Comparison of ENCODE assay signal across 37 cellular contexts in the genomic region with DNA sequence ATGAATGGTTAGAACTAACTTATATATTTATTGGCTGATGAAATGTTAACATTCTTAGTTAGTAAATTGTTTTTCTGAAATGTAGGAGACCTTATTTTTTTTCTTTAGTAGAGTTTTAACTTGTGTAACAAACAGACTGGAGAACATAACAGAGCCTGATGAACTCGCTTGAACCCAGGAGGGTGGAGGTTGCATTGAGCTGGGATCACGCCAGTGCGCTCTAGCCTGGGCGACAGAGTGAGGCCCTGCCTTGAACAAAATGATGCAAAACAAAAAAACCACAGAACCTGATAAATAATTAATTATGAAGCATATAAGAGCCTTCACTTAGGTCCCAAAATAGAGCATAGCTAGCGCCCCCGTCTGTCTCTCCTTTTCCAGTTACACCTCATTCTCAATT.
"Had no signal": no experiment of that assay in that cellular context is flagged by ENCODE, and none has a peak within 500 bp of the region (broad histone marks: within the 10 kb centered on the region; RNA-seq: fewer than 3 reads in every experiment).

No MANE protein-coding gene starts in this region.

- H3K4me1 Mint-ChIP-seq: activated B cell treated with CpG ODN at 0.5 μM for 24 hours had no signal

- H3K27me3 ChIP-seq: adrenal gland, body of pancreas had no signal

- DNase-seq: activated B cell treated with CpG ODN at 0.5 μM for 24 hours; activated CD4-positive, alpha-beta memory T cell treated with anti-CD3 and anti-CD28 coated beads for 36 hours; activated CD4-positive, alpha-beta T cell treated with anti-CD3 and anti-CD28 coated beads for 4 hours; activated CD4-positive, alpha-beta T cell treated with anti-CD3 and anti-CD28 coated beads, Interleukin-2, amount 50 U/mL, for 1 hour; activated CD4-positive, CD25-positive, alpha-beta regulatory T cell treated with anti-CD3 and anti-CD28 coated beads, Interleukin-2, amount 50 U/mL, for 72 hours; activated CD8-positive, alpha-beta memory T cell treated with anti-CD3 and anti-CD28 coated beads, Interleukin-2, amount 50 U/mL, for 4 hours; activated gamma-delta T cell treated with Interleukin-2 at 50 U/mL for 16 hours; activated naive CD4-positive, alpha-beta T cell treated with anti-CD3 and anti-CD28 coated beads for 36 hours; activated T-cell treated with anti-CD3 and anti-CD28 coated beads for 4 hours; activated T-cell treated with anti-CD3 and anti-CD28 coated beads, Interleukin-2, amount 50 U/mL, for 4 hours; adrenal gland; body of pancreas; caudate nucleus; cerebellar nuclear complex; NCI-H1092 treated with DMSO at 0.1 percent for 48 hours; NCI-H1417; NCI-H146; NCI-H1930; NCI-H2081 treated with DMSO at 0.1 percent for 48 hours; NCI-H226; NCI-H446 treated with DMSO at 0.1 percent for 48 hours; NCI-H524; NCI-H748 treated with DMSO at 0.1 percent for 48 hours; PC-9; SIG-M5; T-helper 1 cell; T-helper 2 cell; T-helper 9 cell had no signal

- H3K27me3 Mint-ChIP-seq: activated B cell treated with CpG ODN at 0.5 μM for 24 hours; activated CD4-positive, alpha-beta memory T cell treated with anti-CD3 and anti-CD28 coated beads for 36 hours had no signal

- H2AFZ ChIP-seq: PC-9 had no signal

- FAIRE-seq: bronchial epithelial cell, RCC 7860 had no signal

- ATAC-seq: activated naive CD4-positive, alpha-beta T cell treated with anti-CD3 and anti-CD28 coated beads, Interleukin-2, amount 50 U/mL, for 72 hours; activated T-cell treated with anti-CD3 and anti-CD28 coated beads, Interleukin-2, amount 50 U/mL, for 4 hours; body of pancreas; Right ventricle myocardium inferior; SK-N-SH treated with all-trans-retinoic acid at 6 μM for 48 hours had no signal

- H3K4me3 ChIP-seq: adrenal gland, body of pancreas, PC-9 had no signal

- H3K4me3 Mint-ChIP-seq: activated B cell treated with CpG ODN at 0.5 μM for 24 hours; activated CD4-positive, alpha-beta memory T cell treated with anti-CD3 and anti-CD28 coated beads for 36 hours; activated naive CD4-positive, alpha-beta T cell treated with anti-CD3 and anti-CD28 coated beads for 36 hours; activated T-cell treated with anti-CD3 and anti-CD28 coated beads, Interleukin-2, amount 50 U/mL, for 4 hours; activated T-helper 1 cell treated with anti-CD3 and anti-CD28 coated beads, Interleukin-12 subunit alpha, Interleukin-12 subunit beta, Interleukin-2, Interleukin-4 antibody, amounts not matched to agents 30 ng/mL and 10 ng/mL and 1 ng/mL, durations not matched to agents 14 hours and 24 hours and 36 hours had no signal

- H3K9me3 Mint-ChIP-seq: activated B cell treated with CpG ODN at 0.5 μM for 24 hours; activated CD4-positive, alpha-beta memory T cell treated with anti-CD3 and anti-CD28 coated beads for 36 hours; activated naive CD4-positive, alpha-beta T cell treated with anti-CD3 and anti-CD28 coated beads for 36 hours; activated naive CD4-positive, alpha-beta T cell treated with anti-CD3 and anti-CD28 coated beads, Interleukin-2, amount 50 U/mL, for 72 hours; activated T-cell treated with anti-CD3 and anti-CD28 coated beads, Interleukin-2, amount 50 U/mL, for 4 hours; activated T-helper 1 cell treated with anti-CD3 and anti-CD28 coated beads, Interleukin-12 subunit alpha, Interleukin-12 subunit beta, Interleukin-2, Interleukin-4 antibody, amounts not matched to agents 30 ng/mL and 10 ng/mL and 1 ng/mL, durations not matched to agents 14 hours and 24 hours and 36 hours had no signal

- H3K27ac ChIP-seq: adrenal gland, body of pancreas, KMS-11, PC-9, RWPE1, VCaP had no signal

- H3K27ac Mint-ChIP-seq: activated B cell treated with CpG ODN at 0.5 μM for 24 hours; activated CD4-positive, alpha-beta memory T cell treated with anti-CD3 and anti-CD28 coated beads for 36 hours; activated naive CD4-positive, alpha-beta T cell treated with anti-CD3 and anti-CD28 coated beads for 36 hours; activated T-helper 1 cell treated with anti-CD3 and anti-CD28 coated beads, Interleukin-12 subunit alpha, Interleukin-12 subunit beta, Interleukin-2, Interleukin-4 antibody, amounts not matched to agents 30 ng/mL and 10 ng/mL and 1 ng/mL, durations not matched to agents 14 hours and 24 hours and 36 hours had no signal

- H3K4me2 ChIP-seq: KMS-11, PC-9 had no signal
